Comparison of ENCODE assay signal across 23 cellular contexts in genomic region chr5:133189881-133190280, GRCh38.
DNase-seq lines count a peak whose midpoint lies in the region; FAIRE-seq and TF ChIP-seq lines count a peak whose summit lies in the region.
"Had no signal": no experiment of that assay in that cellular context is flagged by ENCODE, and none has a peak within 500 bp of the region (broad histone marks: within the 10 kb centered on the region; RNA-seq: fewer than 3 reads in every experiment).

No MANE protein-coding gene starts in this region.

- no peaks in the 10 kb centered on the region for H3K36me3 ChIP-seq in parathyroid adenoma (ENCODE audit: control insufficient read depth, insufficient read depth, low read length)
- no peaks in the 10 kb centered on the region for H3K36me3 ChIP-seq in esophagus muscularis mucosa
- H3K36me3 ChIP-seq in Peyer's patch = no peaks in the 10 kb centered on the region
- H3K36me3 ChIP-seq: BLaER1 treated with 17β-estradiol and CSF1 and Interleukin-3, amounts not matched to agents 10 nM and 100 nM had no signal

- no peak overlapping the region for H3K9ac ChIP-seq in parathyroid adenoma
- H3K9ac ChIP-seq: BLaER1 treated with 17β-estradiol and CSF1 and Interleukin-3, amounts not matched to agents 10 nM and 100 nM had no signal

- no peak overlapping the region for H3K27ac Mint-ChIP-seq in activated CD4-positive, alpha-beta T cell treated with anti-CD3 and anti-CD28 coated beads, Interleukin-2, amount 10 ng/mL, durations not matched to agents 24 days and 14 days
- H3K27ac Mint-ChIP-seq: B cell; CD4-positive, alpha-beta T cell; CD8-positive, alpha-beta T cell had no signal

- peaks cover 5% of the 10 kb centered on the region for H3K27me3 Mint-ChIP-seq in activated CD4-positive, alpha-beta T cell treated with anti-CD3 and anti-CD28 coated beads, Interleukin-2, amount 10 ng/mL, durations not matched to agents 24 days and 14 days
- H3K27me3 Mint-ChIP-seq: CD4-positive, alpha-beta T cell had no signal

- H3K36me3 Mint-ChIP-seq in activated CD4-positive, alpha-beta T cell treated with anti-CD3 and anti-CD28 coated beads, Interleukin-2, amount 10 ng/mL, durations not matched to agents 24 days and 14 days (ENCODE audit: low read depth) = no peaks in the 10 kb centered on the region
- H3K36me3 Mint-ChIP-seq: CD8-positive, alpha-beta T cell had no signal

- WGBS in esophagus muscularis mucosa = 79% methylated on average over 4 of the region's 4 CpGs

- no peaks in the 10 kb centered on the region for H3K79me2 ChIP-seq in parathyroid adenoma

- no peaks in the 10 kb centered on the region for H3K4me1 Mint-ChIP-seq in activated CD4-positive, alpha-beta T cell treated with anti-CD3 and anti-CD28 coated beads, Interleukin-2, amount 10 ng/mL, durations not matched to agents 24 days and 14 days
- H3K4me1 Mint-ChIP-seq: B cell had no signal

- H3K4me3 ChIP-seq in parathyroid adenoma (ENCODE audit: low read depth, low read length) = no peak overlapping the region
- no peak overlapping the region for H3K4me3 ChIP-seq in esophagus muscularis mucosa
- H3K4me3 ChIP-seq in Peyer's patch = no peak overlapping the region
- H3K4me3 ChIP-seq: A549; BLaER1 treated with 17β-estradiol and CSF1 and Interleukin-3, amounts not matched to agents 10 nM and 100 nM; GM12878 had no signal

- H2AFZ ChIP-seq in parathyroid adenoma = peak overlapping the region; percentile 43

- H3K9me3 ChIP-seq in parathyroid adenoma (ENCODE audit: control insufficient read depth, low read length) (no peaks in the 10 kb centered on the region), esophagus muscularis mucosa (no peaks in the 10 kb centered on the region), Peyer's patch (no peaks in the 10 kb centered on the region)
- H3K9me3 ChIP-seq: A549; BLaER1 treated with 17β-estradiol and CSF1 and Interleukin-3, amounts not matched to agents 10 nM and 100 nM; Caco-2 had no signal

- DNase-seq in activated CD4-positive, alpha-beta T cell treated with anti-CD3 and anti-CD28 coated beads, Interleukin-2, amount 10 ng/mL, durations not matched to agents 24 days and 14 days = peak; percentile 48
- DNase-seq in activated CD4-positive, alpha-beta T cell treated with anti-CD3 and anti-CD28 coated beads, Interleukin-2, amount 50 U/mL, for 48 hours = no peak
- peak; percentile 58 for DNase-seq in ELF-1 (ENCODE audit: low read depth, low spot score)
- DNase-seq in urothelium cell line (ENCODE audit: low spot score) = no peak
- no peak for DNase-seq in esophagus muscularis mucosa (ENCODE audit: extremely low spot score)
- DNase-seq in Peyer's patch = no peak
- DNase-seq: AML-193; Caco-2; Calu3; CD4-positive, alpha-beta T cell; CD8-positive, alpha-beta T cell; DMS79 treated with DMSO at 0.1 percent for 48 hours; GDM1 had no signal

- H3K9me3 Mint-ChIP-seq in activated CD4-positive, alpha-beta T cell treated with anti-CD3 and anti-CD28 coated beads, Interleukin-2, amount 10 ng/mL, durations not matched to agents 24 days and 14 days = no peaks in the 10 kb centered on the region
- H3K9me3 Mint-ChIP-seq: CD4-positive, alpha-beta T cell; CD8-positive, alpha-beta T cell had no signal

- peaks cover 4% of the 10 kb centered on the region for H3K4me1 ChIP-seq in parathyroid adenoma
- no peaks in the 10 kb centered on the region for H3K4me1 ChIP-seq in esophagus muscularis mucosa
- no peaks in the 10 kb centered on the region for H3K4me1 ChIP-seq in Peyer's patch
- H3K4me1 ChIP-seq: A549; BLaER1 treated with 17β-estradiol and CSF1 and Interleukin-3, amounts not matched to agents 10 nM and 100 nM; Caco-2 had no signal

- FAIRE-seq in urothelium cell line (lab: Jason Lieb, UNC) = peak; percentile 13
- FAIRE-seq: A549, D721Med, GM12878, GM12892, GM19239 had no signal

- H3K27ac ChIP-seq in parathyroid adenoma = no peak overlapping the region
- H3K27ac ChIP-seq in esophagus muscularis mucosa (replicated peaks in 1 of 4) = no peak overlapping the region
- no peak overlapping the region for H3K27ac ChIP-seq in Peyer's patch
- H3K27ac ChIP-seq: 22Rv1; A549; BLaER1 treated with 17β-estradiol and CSF1 and Interleukin-3, amounts not matched to agents 10 nM and 100 nM; C4-2B had no signal

- no peak for TF ChIP-seq EP300 in esophagus muscularis mucosa (IDR thresholded peaks at IDR 0.05)

- TF ChIP-seq POLR2A in esophagus muscularis mucosa (IDR thresholded peaks at IDR 0.05; ENCODE audit: low read depth) (no peak), Peyer's patch (IDR thresholded peaks at IDR 0.05) (no peak)

- intact Hi-C loops in activated CD4-positive, alpha-beta T cell treated with anti-CD3 and anti-CD28 coated beads, Interleukin-2, amount 10 ng/mL, durations not matched to agents 24 days and 14 days (cut with micrococcal nuclease) = no loop called here
- intact Hi-C loops in esophagus muscularis mucosa (cut with DNase I) = no loop called here

- no peak overlapping the region for H3K4me2 ChIP-seq in parathyroid adenoma (ENCODE audit: low read length)
- H3K4me2 ChIP-seq: A549; BLaER1 treated with 17β-estradiol and CSF1 and Interleukin-3, amounts not matched to agents 10 nM and 100 nM had no signal

- TF ChIP-seq CTCF in parathyroid adenoma (IDR thresholded peaks at IDR 0.05) (no peak), esophagus muscularis mucosa (IDR thresholded peaks at IDR 0.05) (no peak), Peyer's patch (IDR thresholded peaks at IDR 0.05) (no peak)

- H3K27me3 ChIP-seq in parathyroid adenoma (ENCODE audit: control insufficient read depth, insufficient read depth, low read length) (no peaks in the 10 kb centered on the region), esophagus muscularis mucosa (peaks cover 0 to 10% (median 0%) of the 10 kb centered on the region in 4 donors), Peyer's patch (no peaks in the 10 kb centered on the region)
- H3K27me3 ChIP-seq: BLaER1 treated with 17β-estradiol and CSF1 and Interleukin-3, amounts not matched to agents 10 nM and 100 nM had no signal

- no peak overlapping the region for H3K4me3 Mint-ChIP-seq in activated CD4-positive, alpha-beta T cell treated with anti-CD3 and anti-CD28 coated beads, Interleukin-2, amount 10 ng/mL, durations not matched to agents 24 days and 14 days
- H3K4me3 Mint-ChIP-seq: B cell; CD4-positive, alpha-beta T cell; CD8-positive, alpha-beta T cell had no signal

Comparison
In these comparisons a context has a peak if more than half of its experiments do, and no peak if none do; other contexts are left out.
1. DNase-seq: peak in activated CD4-positive, alpha-beta T cell treated with anti-CD3 and anti-CD28 coated beads, Interleukin-2, amount 10 ng/mL, durations not matched to agents 24 days and 14 days (single experiment) and ELF-1 (single experiment); none in activated CD4-positive, alpha-beta T cell treated with anti-CD3 and anti-CD28 coated beads, Interleukin-2, amount 50 U/mL, for 48 hours (0 of 2), urothelium cell line (single experiment), esophagus muscularis mucosa (single experiment) and Peyer's patch (0 of 3).